ENCODE assay signal across 8 cellular contexts in the genomic region with DNA sequence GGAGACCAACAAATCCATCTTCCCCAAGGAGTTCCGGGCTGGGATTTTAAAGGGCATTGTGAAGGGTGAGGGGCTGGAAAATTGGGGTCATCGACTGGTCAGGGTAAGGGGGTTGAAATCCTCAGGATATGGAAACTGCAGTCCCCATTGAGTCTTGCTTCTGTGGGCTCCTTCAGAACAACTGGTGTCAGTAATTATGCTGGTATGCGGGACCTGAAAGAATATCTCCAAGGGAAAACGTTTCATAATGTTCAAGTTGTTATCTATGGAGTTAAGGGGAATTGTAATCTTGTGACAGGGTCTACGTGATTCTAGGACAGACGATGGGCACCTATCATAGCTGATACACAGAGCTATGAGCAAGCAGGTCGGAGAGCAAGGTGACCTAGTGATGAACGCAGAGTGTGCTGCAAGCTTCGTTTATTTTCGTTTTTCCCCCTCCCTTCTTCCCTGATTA. TPM values are rescaled to one million over a fixed set of nuclear protein-coding genes. Genes with fewer than 3 reads are reported as not detected.
DNase-seq lines count a peak whose midpoint lies in the region; ATAC-seq and TF ChIP-seq lines count a peak whose summit lies in the region.

No MANE protein-coding gene starts in this region.

- H3K9me3 ChIP-seq in SJCRH30 (replicated peaks) (no peaks in the 10 kb centered on the region), gastrocnemius medialis (no peaks in the 10 kb centered on the region)

- H3K27ac ChIP-seq in SJCRH30, result no peak overlapping the region; the same call in 1 of the 2 replicates
- peak overlapping the region; percentile 75 to 87 (median 82) for H3K27ac ChIP-seq in gastrocnemius medialis

- peaks cover 10% of the 10 kb centered on the region; the same call in 1 of the 2 replicates for H3K4me1 ChIP-seq in SJCRH30
- peaks cover 15 to 19% of the 10 kb centered on the region in 2 donors for H3K4me1 ChIP-seq in gastrocnemius medialis

- ATAC-seq in GM18505 (IDR thresholded peaks at IDR 0.05; ENCODE audit: unreplicated experiment) (peak; percentile 29), HG02610 (IDR thresholded peaks at IDR 0.05; ENCODE audit: unreplicated experiment) (peak; percentile 20), gastrocnemius medialis (peak in 1 of 2 donors; percentile 51)

- no peak for DNase-seq in SJCRH30
- DNase-seq in fibroblast of pulmonary artery (ENCODE audit: low read depth), result no peak
- DNase-seq in gastrocnemius medialis, result no peak
- DNase-seq in NCI-H2029 (lab: John Stamatoyannopoulos, UW), result no peak
- DNase-seq in NCI-H1930 (lab: John Stamatoyannopoulos, UW), result no peak
- no peak for DNase-seq in OCI-M2 (lab: John Stamatoyannopoulos, UW; ENCODE audit: unreplicated experiment)

- no peak for TF ChIP-seq POLR2A in GM18505 (IDR thresholded peaks at IDR 0.05; ENCODE audit: borderline replicate concordance, extremely low read depth, insufficient read depth, insufficient read length)
- TF ChIP-seq POLR2A in gastrocnemius medialis (IDR thresholded peaks at IDR 0.05), result no peak

- TF ChIP-seq CTCF in fibroblast of pulmonary artery (IDR thresholded peaks at IDR 0.05; ENCODE audit: low read length, missing control alignments), result no peak
- TF ChIP-seq CTCF in gastrocnemius medialis (IDR thresholded peaks at IDR 0.05 in 4 of 5, conservative IDR thresholded peaks at IDR 0.05 in 1 of 5), result no peak

- H3K27me3 ChIP-seq in SJCRH30 (no peaks in the 10 kb centered on the region), gastrocnemius medialis (no peaks in the 10 kb centered on the region)

- intact Hi-C loops in gastrocnemius medialis (cut with DNase I; ENCODE audit: low total_unique reads), result loop anchor here (2.0 kb wide), 2 partner anchors 36 to 116 kb away; a partner anchor contains a TSS

- in situ Hi-C loops in gastrocnemius medialis (cut with MboI; ENCODE audit: low sequenced_read_pairs in 4 of 4), result no loop called here

- H3K4me3 ChIP-seq in SJCRH30 (peak overlapping the region; percentile 88), fibroblast of pulmonary artery (replicated peaks; ENCODE audit: low read depth, low read length) (peak overlapping the region; percentile 49), gastrocnemius medialis (peak overlapping the region; percentile 60 to 90 (median 79))

- H3K36me3 ChIP-seq in SJCRH30, result peaks cover 11% of the 10 kb centered on the region
- H3K36me3 ChIP-seq in gastrocnemius medialis, result peaks cover 0 to 22% of the 10 kb centered on the region in 2 donors

RNA-seq across cellular contexts. Expression of a gene that starts 0.5 kb away (rescaled TPM):
- total RNA-seq in SJCRH30 (2014; rRNA removed; shearing (Covaris generic)), result 49.3 and 50.6 TPM in 2 replicates
- 10 to 100 TPM; 28.5 to 52.1 (median 38.2) TPM for total RNA-seq in gastrocnemius medialis

RNA-seq across cellular contexts. Expression of a gene that starts 36.6 kb away (rescaled TPM):
- total RNA-seq in SJCRH30 (2014; rRNA removed; shearing (Covaris generic)), result 106 and 109 TPM in 2 replicates
- 100 to 1,000 TPM in 3 of 4 donors, 10 to 100 TPM in 1; 85.7 to 218 (median 115) TPM for total RNA-seq in gastrocnemius medialis
